In the genomic region with DNA sequence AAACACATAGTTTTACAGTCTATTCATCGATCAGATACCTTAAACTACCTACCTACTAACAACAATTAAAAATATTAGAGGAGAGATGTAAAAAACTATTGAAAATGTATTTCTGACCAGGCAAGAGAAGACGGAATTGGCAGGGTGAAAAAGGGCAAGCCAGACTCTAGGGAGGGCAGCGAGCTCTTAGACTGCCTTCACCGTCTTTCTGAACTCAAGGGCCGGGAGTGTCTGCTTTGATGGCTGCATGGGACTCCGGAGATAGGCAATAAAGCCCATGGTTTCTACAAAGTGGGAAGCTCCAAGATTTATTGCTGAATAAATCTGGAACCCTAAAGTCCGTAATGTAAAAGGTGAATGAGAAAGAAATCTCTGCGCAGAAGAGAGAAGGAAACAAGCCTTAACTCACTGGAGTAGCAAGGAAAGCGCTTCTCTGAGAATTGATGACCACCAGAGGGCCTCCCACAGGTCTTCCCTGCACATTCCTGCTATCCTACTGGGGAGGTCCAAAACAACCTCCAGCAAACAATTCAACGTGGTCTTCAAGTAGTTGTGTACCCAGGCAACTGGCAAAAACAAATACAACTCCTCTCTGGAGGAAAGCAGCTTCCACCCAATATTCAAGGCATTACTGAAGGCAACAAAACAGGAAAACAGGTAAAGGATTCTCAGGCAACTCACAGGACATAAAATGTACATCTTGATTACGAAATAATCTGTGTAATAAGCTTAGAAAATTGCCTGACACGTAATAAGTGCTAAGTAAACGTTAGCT, we compare ENCODE assay signal across 8 cellular contexts.
DNase-seq lines count a peak whose midpoint lies in the region; ATAC-seq and TF ChIP-seq lines count a peak whose summit lies in the region.

No MANE protein-coding gene starts in this region.

- H3K4me2 ChIP-seq in osteoblast (ENCODE audit: insufficient read depth, low read length), result no peak overlapping the region

- no peaks in the 10 kb centered on the region for H4K20me1 ChIP-seq in osteoblast (ENCODE audit: insufficient read depth, low read length)

- H3K79me2 ChIP-seq in osteoblast (ENCODE audit: insufficient read depth, low read length), result no peaks in the 10 kb centered on the region

- H3K9me3 ChIP-seq in osteoblast (ENCODE audit: low read depth, low read length), result no peaks in the 10 kb centered on the region

- no peaks in the 10 kb centered on the region for H3K36me3 ChIP-seq in osteoblast (ENCODE audit: insufficient read depth, low read length)

- no peaks in the 10 kb centered on the region for H3K4me1 ChIP-seq in osteoblast (ENCODE audit: insufficient read depth, low read length)

- TF ChIP-seq CTCF in GM20000 (IDR thresholded peaks at IDR 0.05; ENCODE audit: extremely low read depth, missing control alignments), result peak; percentile 17
- peak; percentile 34 for TF ChIP-seq CTCF in osteoblast (IDR thresholded peaks at IDR 0.05; ENCODE audit: extremely low read depth, low read depth, low read length)

- ATAC-seq in HG02763 (IDR thresholded peaks at IDR 0.05; ENCODE audit: unreplicated experiment) (no peak), HG03045 (IDR thresholded peaks at IDR 0.05; ENCODE audit: unreplicated experiment) (no peak)

- no peak overlapping the region for H3K27ac ChIP-seq in osteoblast (ENCODE audit: low read depth, low read length)

- H3K4me3 ChIP-seq in osteoblast (ENCODE audit: insufficient read depth, low read length), result no peak overlapping the region

- DNase-seq in GM20000 (ENCODE audit: low spot score) (no peak), NCI-H345 treated with DMSO at 0.1 percent for 48 hours (lab: John Stamatoyannopoulos, UW; ENCODE audit: unreplicated experiment) (peak; percentile 9), dermis blood vessel endothelial cell (peak; percentile 66), osteoblast (ENCODE audit: insufficient read length, low spot score, missing footprints) (peak; percentile 47), AML-193 (lab: John Stamatoyannopoulos, UW) (no peak)
- DNase-seq in stimulated activated CD4-positive, alpha-beta T cell treated with anti-CD3 and anti-CD28 coated beads, Interleukin-2, amount 100 ng/mL, for 48 hours, result no peak

- H2AFZ ChIP-seq in osteoblast (ENCODE audit: low read length), result no peak overlapping the region

- no peaks in the 10 kb centered on the region for H3K27me3 ChIP-seq in osteoblast (ENCODE audit: insufficient read depth, low read length)

Comparison
In these comparisons a context has a peak if more than half of its experiments do, and no peak if none do; other contexts are left out.
1. DNase-seq: peak in NCI-H345 treated with DMSO at 0.1 percent for 48 hours (single experiment), dermis blood vessel endothelial cell (single experiment) and osteoblast (single experiment); none in GM20000 (single experiment), AML-193 (0 of 2) and stimulated activated CD4-positive, alpha-beta T cell treated with anti-CD3 and anti-CD28 coated beads, Interleukin-2, amount 100 ng/mL, for 48 hours (0 of 2).